1 cellular context compared by ENCODE assay signal in the genomic region with DNA sequence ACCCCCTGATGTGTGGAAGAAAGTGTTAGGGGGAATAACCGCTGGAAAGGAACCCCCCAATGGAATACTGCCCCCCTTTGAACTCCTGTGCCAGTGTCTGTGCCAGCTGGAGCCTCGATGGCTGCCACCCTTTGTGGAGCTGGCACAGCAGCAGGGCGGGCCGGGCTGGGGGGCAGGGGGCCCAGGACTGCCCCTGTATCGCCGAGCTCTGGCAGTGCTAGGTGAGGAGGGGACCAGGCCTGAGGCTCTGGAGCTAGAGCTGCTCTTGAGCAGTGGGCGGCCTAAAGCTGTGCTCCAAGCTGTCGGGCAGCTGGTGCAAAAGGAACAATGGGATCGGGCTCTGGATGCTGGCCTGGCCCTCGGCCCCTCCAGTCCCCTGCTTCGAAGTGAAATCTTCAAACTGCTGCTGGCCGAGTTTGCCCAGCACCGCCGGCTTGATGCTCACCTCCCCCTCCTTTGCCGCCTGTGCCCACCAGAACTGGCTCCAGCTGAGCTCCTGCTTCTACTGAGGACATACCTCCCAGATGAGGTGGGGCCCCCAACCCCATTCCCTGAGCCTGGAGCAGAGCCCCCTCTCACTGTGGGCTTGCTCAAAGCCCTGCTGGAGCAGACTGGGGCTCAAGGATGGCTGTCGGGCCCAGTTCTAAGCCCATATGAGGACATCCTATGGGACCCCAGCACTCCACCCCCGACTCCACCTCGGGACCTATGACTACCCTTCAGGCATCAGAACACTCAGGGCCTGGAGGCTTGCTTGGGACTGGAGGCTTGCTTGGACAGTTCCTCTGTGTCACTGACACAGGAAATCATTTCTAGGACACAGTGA.
TF ChIP-seq lines count a peak whose summit lies in the region.

No MANE protein-coding gene starts in this region.

TF ChIP-seq in HepG2, 621 proteins besides CTCF, POLR2A, EP300 and RAD21:
- no peak for TF ChIP-seq ZNF644 (CRISPR knock-in tag; IDR thresholded peaks at IDR 0.05; ENCODE audit: low read depth)
- peak; percentile 63; the same call in 1 of the 2 replicates for TF ChIP-seq ZC3H13 (CRISPR knock-in tag; IDR thresholded peaks at IDR 0.05)
- TF ChIP-seq ZFP36L1 (CRISPR knock-in tag; IDR thresholded peaks at IDR 0.05): no peak
- TF ChIP-seq STAT5B (CRISPR knock-in tag; IDR thresholded peaks at IDR 0.05): no peak
- peak; percentile 55 for TF ChIP-seq AGO2 (optimal IDR thresholded peaks at IDR 0.05; ENCODE audit: low read depth, low read length)
- no peak for TF ChIP-seq MXD1 (CRISPR knock-in tag; IDR thresholded peaks at IDR 0.05)
TF ChIP-seq in HepG2: peak in this region for 2.
